In the genomic region with DNA sequence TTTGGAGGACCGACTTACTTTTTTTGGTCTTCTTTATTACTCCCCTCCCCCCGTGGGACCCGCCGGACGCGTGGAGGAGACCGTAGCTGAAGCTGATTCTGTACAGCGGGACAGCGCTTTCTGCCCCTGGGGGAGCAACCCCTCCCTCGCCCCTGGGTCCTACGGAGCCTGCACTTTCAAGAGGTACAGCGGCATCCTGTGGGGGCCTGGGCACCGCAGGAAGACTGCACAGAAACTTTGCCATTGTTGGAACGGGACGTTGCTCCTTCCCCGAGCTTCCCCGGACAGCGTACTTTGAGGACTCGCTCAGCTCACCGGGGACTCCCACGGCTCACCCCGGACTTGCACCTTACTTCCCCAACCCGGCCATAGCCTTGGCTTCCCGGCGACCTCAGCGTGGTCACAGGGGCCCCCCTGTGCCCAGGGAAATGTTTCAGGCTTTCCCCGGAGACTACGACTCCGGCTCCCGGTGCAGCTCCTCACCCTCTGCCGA, we compare ENCODE assay signal across 7 cellular contexts.
DNase-seq lines count a peak whose midpoint lies in the region.

No MANE protein-coding gene starts in this region.

- H3K27ac ChIP-seq in cingulate gyrus (ENCODE audit: low read depth, low read length): peak overlapping the region; percentile 97

- DNase-seq in HAP-1 (ENCODE audit: low spot score in 2 of 2) (peak in 1 of 2 experiments; percentile 55), T-helper 1 cell (peak in 3 of 5 donors; percentile 35 to 52 (median 48)), SKM-1 treated with dmso at 0.1 percent for 144 hours (lab: John Stamatoyannopoulos, UW; ENCODE audit: unreplicated experiment) (no peak), cerebellar cortex (ENCODE audit: low spot score) (no peak), GM03348 (ENCODE audit: low spot score) (no peak)

- H3K4me1 ChIP-seq in HAP-1 (peaks cover 12% of the 10 kb centered on the region; the same call in 1 of the 2 replicates), mucosa of stomach (ENCODE audit: control insufficient read depth, insufficient read depth, low read length) (peaks cover 21% of the 10 kb centered on the region)

- H3K9me3 ChIP-seq in HAP-1: no peaks in the 10 kb centered on the region; the same call in 1 of the 2 replicates
- no peaks in the 10 kb centered on the region for H3K9me3 ChIP-seq in mucosa of stomach (ENCODE audit: control insufficient read depth, low read length)

- H3K36me3 ChIP-seq in HAP-1 (replicated peaks): no peaks in the 10 kb centered on the region
- H3K36me3 ChIP-seq in mucosa of stomach (ENCODE audit: control insufficient read depth, insufficient read depth, low read length): no peaks in the 10 kb centered on the region

- H3K4me3 ChIP-seq in HAP-1 (peak overlapping the region; percentile 77), mucosa of stomach (ENCODE audit: low read length) (peak overlapping the region; percentile 51)

- H3K27me3 ChIP-seq in HAP-1 (ENCODE audit: low read depth) (no peaks in the 10 kb centered on the region), mucosa of stomach (ENCODE audit: control insufficient read depth, insufficient read depth, low read length) (peaks cover 31% of the 10 kb centered on the region)

- H3K9ac ChIP-seq in mucosa of stomach (ENCODE audit: low read length): peak overlapping the region; percentile 92

- in situ Hi-C loops in HAP-1 (cut with MboI; ENCODE audit: low sequenced_read_pairs): no loop called here

Comparison
In these comparisons a context has a peak if more than half of its experiments do, and no peak if none do; other contexts are left out.
1. DNase-seq: peak in T-helper 1 cell (3 of 5); none in SKM-1 treated with dmso at 0.1 percent for 144 hours (single experiment), cerebellar cortex (single experiment) and GM03348 (single experiment).